Comparison of ENCODE assay signal across 1 cellular context in the genomic region with DNA sequence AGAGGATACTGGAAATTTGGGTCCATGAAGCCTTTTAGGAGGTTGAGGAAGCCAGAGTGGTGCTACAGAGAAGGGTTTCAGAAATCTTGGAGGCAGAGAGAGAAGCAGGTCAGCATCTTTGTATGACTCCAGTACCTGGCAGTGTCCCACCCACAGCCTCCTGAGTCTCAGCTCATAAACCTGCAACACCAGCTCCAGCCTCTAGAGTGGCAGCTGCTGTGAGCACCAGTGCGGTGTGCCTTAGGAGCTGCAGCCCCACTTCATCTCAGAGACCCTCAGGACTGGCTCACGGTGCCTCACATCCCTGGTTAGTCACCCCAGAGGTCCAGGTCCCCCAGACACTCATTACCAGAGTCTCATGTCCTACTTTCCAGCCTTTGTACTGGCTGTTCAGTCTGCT.
TF ChIP-seq lines count a peak whose summit lies in the region.

No MANE protein-coding gene starts in this region.

TF ChIP-seq in K562, 482 proteins besides CTCF, POLR2A, EP300 and RAD21 (continued from another document):
- TF ChIP-seq CBX3 (IDR thresholded peaks at IDR 0.05; ENCODE audit: borderline replicate concordance in 1 of 2, low read length in 2 of 2) (no peak), ZBTB7A (IDR thresholded peaks at IDR 0.05; ENCODE audit: borderline replicate concordance, control insufficient read depth, low read depth, low read length) (peak; percentile 42; the same call in 1 of the 2 replicates), RBM15 (IDR thresholded peaks at IDR 0.05; ENCODE audit: insufficient read depth, low read length) (no peak), SMAD1 (IDR thresholded peaks at IDR 0.05; ENCODE audit: low read depth, low read length, partially characterized antibody) (no peak), NFIX (CRISPR knock-in tag; IDR thresholded peaks at IDR 0.05; ENCODE audit: low read depth) (no peak), FOXJ2 (tag; IDR thresholded peaks at IDR 0.05) (no peak), ZNF699 (CRISPR knock-in tag; IDR thresholded peaks at IDR 0.05; ENCODE audit: insufficient replicate concordance) (no peak), MAZ (CRISPR knock-in tag; conservative IDR thresholded peaks at IDR 0.05 in 1 of 2, IDR thresholded peaks at IDR 0.05 in 1 of 2) (0 out of 4 replicates have a peak, but pooled peaks of 1 of the 2 experiments have one; percentile 43), CBFA2T3 (IDR thresholded peaks at IDR 0.05) (no peak), PHB (CRISPR knock-in tag; IDR thresholded peaks at IDR 0.05) (no peak), ZNF707 (CRISPR knock-in tag; conservative IDR thresholded peaks at IDR 0.05) (no peak), KDM2B (CRISPR knock-in tag; IDR thresholded peaks at IDR 0.05) (no peak), ZNF79 (CRISPR knock-in tag; IDR thresholded peaks at IDR 0.05; ENCODE audit: low read depth) (no peak), WHSC1 (IDR thresholded peaks at IDR 0.05; ENCODE audit: low read length) (no peak), NR2C1 (IDR thresholded peaks at IDR 0.05) (no peak), NR2C1 (tag; IDR thresholded peaks at IDR 0.05) (no peak), CTBP1 (IDR thresholded peaks at IDR 0.05; ENCODE audit: borderline replicate concordance) (peak; percentile 30; the same call in 1 of the 2 replicates), ZBTB1 (CRISPR knock-in tag; IDR thresholded peaks at IDR 0.05; ENCODE audit: borderline replicate concordance, low read depth) (no peak), JUND (IDR thresholded peaks at IDR 0.05; ENCODE audit: borderline replicate concordance, low read depth, low read length) (0 out of 2 replicates have a peak, but pooled peaks have one; percentile 11), JUND (tag; IDR thresholded peaks at IDR 0.05; ENCODE audit: borderline replicate concordance, low read depth, low read length) (no peak), CREM (IDR thresholded peaks at IDR 0.05; ENCODE audit: low read depth) (no peak), ZEB2 (IDR thresholded peaks at IDR 0.05) (no peak), DNMT1 (IDR thresholded peaks at IDR 0.05) (no peak), SMC3 (conservative IDR thresholded peaks at IDR 0.05; ENCODE audit: insufficient read depth, low read depth, low read length) (peak; percentile 39; the same call in 1 of the 2 replicates), BRF1 (IDR thresholded peaks at IDR 0.05; ENCODE audit: borderline replicate concordance, extremely low read depth, insufficient read length) (no peak), TGIF2 (CRISPR knock-in tag; IDR thresholded peaks at IDR 0.05) (no peak), SIN3A (IDR thresholded peaks at IDR 0.05; ENCODE audit: borderline replicate concordance in 2 of 2, control insufficient read depth in 1 of 2, low read depth in 2 of 2, low read length in 2 of 2) (0 out of 4 replicates have a peak, but pooled peaks of 1 of the 2 experiments have one; percentile 38)
- TF ChIP-seq, protein P1, sequence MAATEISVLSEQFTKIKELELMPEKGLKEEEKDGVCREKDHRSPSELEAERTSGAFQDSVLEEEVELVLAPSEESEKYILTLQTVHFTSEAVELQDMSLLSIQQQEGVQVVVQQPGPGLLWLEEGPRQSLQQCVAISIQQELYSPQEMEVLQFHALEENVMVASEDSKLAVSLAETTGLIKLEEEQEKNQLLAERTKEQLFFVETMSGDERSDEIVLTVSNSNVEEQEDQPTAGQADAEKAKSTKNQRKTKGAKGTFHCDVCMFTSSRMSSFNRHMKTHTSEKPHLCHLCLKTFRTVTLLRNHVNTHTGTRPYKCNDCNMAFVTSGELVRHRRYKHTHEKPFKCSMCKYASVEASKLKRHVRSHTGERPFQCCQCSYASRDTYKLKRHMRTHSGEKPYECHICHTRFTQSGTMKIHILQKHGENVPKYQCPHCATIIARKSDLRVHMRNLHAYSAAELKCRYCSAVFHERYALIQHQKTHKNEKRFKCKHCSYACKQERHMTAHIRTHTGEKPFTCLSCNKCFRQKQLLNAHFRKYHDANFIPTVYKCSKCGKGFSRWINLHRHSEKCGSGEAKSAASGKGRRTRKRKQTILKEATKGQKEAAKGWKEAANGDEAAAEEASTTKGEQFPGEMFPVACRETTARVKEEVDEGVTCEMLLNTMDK (IDR thresholded peaks at IDR 0.05; ENCODE audit: borderline replicate concordance, insufficient read depth, low read depth, low read length, poor library complexity, severe bottlenecking): peak; percentile 40
- TF ChIP-seq, protein P2, sequence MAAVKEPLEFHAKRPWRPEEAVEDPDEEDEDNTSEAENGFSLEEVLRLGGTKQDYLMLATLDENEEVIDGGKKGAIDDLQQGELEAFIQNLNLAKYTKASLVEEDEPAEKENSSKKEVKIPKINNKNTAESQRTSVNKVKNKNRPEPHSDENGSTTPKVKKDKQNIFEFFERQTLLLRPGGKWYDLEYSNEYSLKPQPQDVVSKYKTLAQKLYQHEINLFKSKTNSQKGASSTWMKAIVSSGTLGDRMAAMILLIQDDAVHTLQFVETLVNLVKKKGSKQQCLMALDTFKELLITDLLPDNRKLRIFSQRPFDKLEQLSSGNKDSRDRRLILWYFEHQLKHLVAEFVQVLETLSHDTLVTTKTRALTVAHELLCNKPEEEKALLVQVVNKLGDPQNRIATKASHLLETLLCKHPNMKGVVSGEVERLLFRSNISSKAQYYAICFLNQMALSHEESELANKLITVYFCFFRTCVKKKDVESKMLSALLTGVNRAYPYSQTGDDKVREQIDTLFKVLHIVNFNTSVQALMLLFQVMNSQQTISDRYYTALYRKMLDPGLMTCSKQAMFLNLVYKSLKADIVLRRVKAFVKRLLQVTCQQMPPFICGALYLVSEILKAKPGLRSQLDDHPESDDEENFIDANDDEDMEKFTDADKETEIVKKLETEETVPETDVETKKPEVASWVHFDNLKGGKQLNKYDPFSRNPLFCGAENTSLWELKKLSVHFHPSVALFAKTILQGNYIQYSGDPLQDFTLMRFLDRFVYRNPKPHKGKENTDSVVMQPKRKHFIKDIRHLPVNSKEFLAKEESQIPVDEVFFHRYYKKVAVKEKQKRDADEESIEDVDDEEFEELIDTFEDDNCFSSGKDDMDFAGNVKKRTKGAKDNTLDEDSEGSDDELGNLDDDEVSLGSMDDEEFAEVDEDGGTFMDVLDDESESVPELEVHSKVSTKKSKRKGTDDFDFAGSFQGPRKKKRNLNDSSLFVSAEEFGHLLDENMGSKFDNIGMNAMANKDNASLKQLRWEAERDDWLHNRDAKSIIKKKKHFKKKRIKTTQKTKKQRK (IDR thresholded peaks at IDR 0.05; ENCODE audit: borderline replicate concordance, low read depth, low read length): no peak
- TF ChIP-seq, protein P3, sequence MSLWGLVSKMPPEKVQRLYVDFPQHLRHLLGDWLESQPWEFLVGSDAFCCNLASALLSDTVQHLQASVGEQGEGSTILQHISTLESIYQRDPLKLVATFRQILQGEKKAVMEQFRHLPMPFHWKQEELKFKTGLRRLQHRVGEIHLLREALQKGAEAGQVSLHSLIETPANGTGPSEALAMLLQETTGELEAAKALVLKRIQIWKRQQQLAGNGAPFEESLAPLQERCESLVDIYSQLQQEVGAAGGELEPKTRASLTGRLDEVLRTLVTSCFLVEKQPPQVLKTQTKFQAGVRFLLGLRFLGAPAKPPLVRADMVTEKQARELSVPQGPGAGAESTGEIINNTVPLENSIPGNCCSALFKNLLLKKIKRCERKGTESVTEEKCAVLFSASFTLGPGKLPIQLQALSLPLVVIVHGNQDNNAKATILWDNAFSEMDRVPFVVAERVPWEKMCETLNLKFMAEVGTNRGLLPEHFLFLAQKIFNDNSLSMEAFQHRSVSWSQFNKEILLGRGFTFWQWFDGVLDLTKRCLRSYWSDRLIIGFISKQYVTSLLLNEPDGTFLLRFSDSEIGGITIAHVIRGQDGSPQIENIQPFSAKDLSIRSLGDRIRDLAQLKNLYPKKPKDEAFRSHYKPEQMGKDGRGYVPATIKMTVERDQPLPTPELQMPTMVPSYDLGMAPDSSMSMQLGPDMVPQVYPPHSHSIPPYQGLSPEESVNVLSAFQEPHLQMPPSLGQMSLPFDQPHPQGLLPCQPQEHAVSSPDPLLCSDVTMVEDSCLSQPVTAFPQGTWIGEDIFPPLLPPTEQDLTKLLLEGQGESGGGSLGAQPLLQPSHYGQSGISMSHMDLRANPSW (CRISPR knock-in tag; IDR thresholded peaks at IDR 0.05): peak; percentile 36; the same call in 1 of the 2 replicates
- TF ChIP-seq, protein P4, sequence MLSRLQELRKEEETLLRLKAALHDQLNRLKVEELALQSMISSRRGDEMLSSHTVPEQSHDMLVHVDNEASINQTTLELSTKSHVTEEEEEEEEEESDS (CRISPR knock-in tag; IDR thresholded peaks at IDR 0.05): no peak
- TF ChIP-seq, protein P5, sequence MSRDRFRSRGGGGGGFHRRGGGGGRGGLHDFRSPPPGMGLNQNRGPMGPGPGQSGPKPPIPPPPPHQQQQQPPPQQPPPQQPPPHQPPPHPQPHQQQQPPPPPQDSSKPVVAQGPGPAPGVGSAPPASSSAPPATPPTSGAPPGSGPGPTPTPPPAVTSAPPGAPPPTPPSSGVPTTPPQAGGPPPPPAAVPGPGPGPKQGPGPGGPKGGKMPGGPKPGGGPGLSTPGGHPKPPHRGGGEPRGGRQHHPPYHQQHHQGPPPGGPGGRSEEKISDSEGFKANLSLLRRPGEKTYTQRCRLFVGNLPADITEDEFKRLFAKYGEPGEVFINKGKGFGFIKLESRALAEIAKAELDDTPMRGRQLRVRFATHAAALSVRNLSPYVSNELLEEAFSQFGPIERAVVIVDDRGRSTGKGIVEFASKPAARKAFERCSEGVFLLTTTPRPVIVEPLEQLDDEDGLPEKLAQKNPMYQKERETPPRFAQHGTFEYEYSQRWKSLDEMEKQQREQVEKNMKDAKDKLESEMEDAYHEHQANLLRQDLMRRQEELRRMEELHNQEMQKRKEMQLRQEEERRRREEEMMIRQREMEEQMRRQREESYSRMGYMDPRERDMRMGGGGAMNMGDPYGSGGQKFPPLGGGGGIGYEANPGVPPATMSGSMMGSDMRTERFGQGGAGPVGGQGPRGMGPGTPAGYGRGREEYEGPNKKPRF (IDR thresholded peaks at IDR 0.05; ENCODE audit: low read depth, low read length): no peak
- TF ChIP-seq, protein P6, sequence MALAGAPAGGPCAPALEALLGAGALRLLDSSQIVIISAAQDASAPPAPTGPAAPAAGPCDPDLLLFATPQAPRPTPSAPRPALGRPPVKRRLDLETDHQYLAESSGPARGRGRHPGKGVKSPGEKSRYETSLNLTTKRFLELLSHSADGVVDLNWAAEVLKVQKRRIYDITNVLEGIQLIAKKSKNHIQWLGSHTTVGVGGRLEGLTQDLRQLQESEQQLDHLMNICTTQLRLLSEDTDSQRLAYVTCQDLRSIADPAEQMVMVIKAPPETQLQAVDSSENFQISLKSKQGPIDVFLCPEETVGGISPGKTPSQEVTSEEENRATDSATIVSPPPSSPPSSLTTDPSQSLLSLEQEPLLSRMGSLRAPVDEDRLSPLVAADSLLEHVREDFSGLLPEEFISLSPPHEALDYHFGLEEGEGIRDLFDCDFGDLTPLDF (CRISPR knock-in tag; IDR thresholded peaks at IDR 0.05): peak; percentile 46; the same call in 1 of the 2 replicates
- TF ChIP-seq, protein P7, sequence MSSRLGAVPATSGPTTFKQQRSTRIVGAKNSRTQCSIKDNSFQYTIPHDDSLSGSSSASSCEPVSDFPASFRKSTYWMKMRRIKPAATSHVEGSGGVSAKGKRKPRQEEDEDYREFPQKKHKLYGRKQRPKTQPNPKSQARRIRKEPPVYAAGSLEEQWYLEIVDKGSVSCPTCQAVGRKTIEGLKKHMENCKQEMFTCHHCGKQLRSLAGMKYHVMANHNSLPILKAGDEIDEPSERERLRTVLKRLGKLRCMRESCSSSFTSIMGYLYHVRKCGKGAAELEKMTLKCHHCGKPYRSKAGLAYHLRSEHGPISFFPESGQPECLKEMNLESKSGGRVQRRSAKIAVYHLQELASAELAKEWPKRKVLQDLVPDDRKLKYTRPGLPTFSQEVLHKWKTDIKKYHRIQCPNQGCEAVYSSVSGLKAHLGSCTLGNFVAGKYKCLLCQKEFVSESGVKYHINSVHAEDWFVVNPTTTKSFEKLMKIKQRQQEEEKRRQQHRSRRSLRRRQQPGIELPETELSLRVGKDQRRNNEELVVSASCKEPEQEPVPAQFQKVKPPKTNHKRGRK (tag; IDR thresholded peaks at IDR 0.05): no peak
- TF ChIP-seq, protein P8, sequence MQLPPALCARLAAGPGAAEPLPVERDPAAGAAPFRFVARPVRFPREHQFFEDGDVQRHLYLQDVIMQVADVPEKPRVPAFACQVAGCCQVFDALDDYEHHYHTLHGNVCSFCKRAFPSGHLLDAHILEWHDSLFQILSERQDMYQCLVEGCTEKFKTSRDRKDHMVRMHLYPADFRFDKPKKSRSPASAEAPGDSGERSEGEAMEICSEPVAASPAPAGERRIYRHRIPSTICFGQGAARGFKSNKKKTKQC (CRISPR knock-in tag; IDR thresholded peaks at IDR 0.05): no peak
- TF ChIP-seq, protein P9, sequence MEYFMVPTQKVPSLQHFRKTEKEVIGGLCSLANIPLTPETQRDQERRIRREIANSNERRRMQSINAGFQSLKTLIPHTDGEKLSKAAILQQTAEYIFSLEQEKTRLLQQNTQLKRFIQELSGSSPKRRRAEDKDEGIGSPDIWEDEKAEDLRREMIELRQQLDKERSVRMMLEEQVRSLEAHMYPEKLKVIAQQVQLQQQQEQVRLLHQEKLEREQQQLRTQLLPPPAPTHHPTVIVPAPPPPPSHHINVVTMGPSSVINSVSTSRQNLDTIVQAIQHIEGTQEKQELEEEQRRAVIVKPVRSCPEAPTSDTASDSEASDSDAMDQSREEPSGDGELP (CRISPR knock-in tag; IDR thresholded peaks at IDR 0.05; ENCODE audit: borderline replicate concordance): peak; percentile 35; the same call in 1 of the 2 replicates
- TF ChIP-seq, protein P10, sequence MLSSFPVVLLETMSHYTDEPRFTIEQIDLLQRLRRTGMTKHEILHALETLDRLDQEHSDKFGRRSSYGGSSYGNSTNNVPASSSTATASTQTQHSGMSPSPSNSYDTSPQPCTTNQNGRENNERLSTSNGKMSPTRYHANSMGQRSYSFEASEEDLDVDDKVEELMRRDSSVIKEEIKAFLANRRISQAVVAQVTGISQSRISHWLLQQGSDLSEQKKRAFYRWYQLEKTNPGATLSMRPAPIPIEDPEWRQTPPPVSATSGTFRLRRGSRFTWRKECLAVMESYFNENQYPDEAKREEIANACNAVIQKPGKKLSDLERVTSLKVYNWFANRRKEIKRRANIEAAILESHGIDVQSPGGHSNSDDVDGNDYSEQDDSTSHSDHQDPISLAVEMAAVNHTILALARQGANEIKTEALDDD (IDR thresholded peaks at IDR 0.05): no peak
- TF ChIP-seq, protein P11, sequence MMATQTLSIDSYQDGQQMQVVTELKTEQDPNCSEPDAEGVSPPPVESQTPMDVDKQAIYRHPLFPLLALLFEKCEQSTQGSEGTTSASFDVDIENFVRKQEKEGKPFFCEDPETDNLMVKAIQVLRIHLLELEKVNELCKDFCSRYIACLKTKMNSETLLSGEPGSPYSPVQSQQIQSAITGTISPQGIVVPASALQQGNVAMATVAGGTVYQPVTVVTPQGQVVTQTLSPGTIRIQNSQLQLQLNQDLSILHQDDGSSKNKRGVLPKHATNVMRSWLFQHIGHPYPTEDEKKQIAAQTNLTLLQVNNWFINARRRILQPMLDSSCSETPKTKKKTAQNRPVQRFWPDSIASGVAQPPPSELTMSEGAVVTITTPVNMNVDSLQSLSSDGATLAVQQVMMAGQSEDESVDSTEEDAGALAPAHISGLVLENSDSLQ (IDR thresholded peaks at IDR 0.05): peak; percentile 52; the same call in 1 of the 2 replicates
- TF ChIP-seq, protein P12, sequence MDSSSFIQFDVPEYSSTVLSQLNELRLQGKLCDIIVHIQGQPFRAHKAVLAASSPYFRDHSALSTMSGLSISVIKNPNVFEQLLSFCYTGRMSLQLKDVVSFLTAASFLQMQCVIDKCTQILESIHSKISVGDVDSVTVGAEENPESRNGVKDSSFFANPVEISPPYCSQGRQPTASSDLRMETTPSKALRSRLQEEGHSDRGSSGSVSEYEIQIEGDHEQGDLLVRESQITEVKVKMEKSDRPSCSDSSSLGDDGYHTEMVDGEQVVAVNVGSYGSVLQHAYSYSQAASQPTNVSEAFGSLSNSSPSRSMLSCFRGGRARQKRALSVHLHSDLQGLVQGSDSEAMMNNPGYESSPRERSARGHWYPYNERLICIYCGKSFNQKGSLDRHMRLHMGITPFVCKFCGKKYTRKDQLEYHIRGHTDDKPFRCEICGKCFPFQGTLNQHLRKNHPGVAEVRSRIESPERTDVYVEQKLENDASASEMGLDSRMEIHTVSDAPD (CRISPR knock-in tag; IDR thresholded peaks at IDR 0.05): no peak
